Comparison of ENCODE assay signal across 28 cellular contexts in genomic region chr1:219528633-219529032, GRCh38.
"Had no signal": no experiment of that assay in that cellular context is flagged by ENCODE, and none has a peak within 500 bp of the region (broad histone marks: within the 10 kb centered on the region; RNA-seq: fewer than 3 reads in every experiment).

No MANE protein-coding gene starts in this region.

- H3K27me3 Mint-ChIP-seq: activated CD4-positive, alpha-beta memory T cell treated with anti-CD3 and anti-CD28 coated beads for 36 hours; activated CD4-positive, alpha-beta T cell treated with anti-CD3 and anti-CD28 coated beads, Interleukin-2, amount 10 ng/mL, durations not matched to agents 7 days and 5 days; activated naive CD8-positive, alpha-beta T cell; activated T-helper 17 cell treated with anti-CD3 and anti-CD28 coated beads, Interleukin-2, amount 50 U/mL, for 72 hours had no signal

- H3K36me3 Mint-ChIP-seq: activated CD4-positive, alpha-beta memory T cell treated with anti-CD3 and anti-CD28 coated beads for 36 hours; activated naive CD8-positive, alpha-beta T cell had no signal

- DNase-seq: activated CD4-positive, alpha-beta memory T cell treated with anti-CD3 and anti-CD28 coated beads for 36 hours; activated CD4-positive, alpha-beta T cell treated with anti-CD3 and anti-CD28 coated beads, Interleukin-2, amount 10 ng/mL, durations not matched to agents 7 days and 5 days; activated CD4-positive, CD25-positive, alpha-beta regulatory T cell; activated CD8-positive, alpha-beta memory T cell treated with anti-CD3 and anti-CD28 coated beads for 24 hours; activated gamma-delta T cell; activated naive CD4-positive, alpha-beta T cell treated with anti-CD3 and anti-CD28 coated beads for 36 hours; activated T-cell treated with anti-CD3 and anti-CD28 coated beads for 4 hours; activated T-cell treated with anti-CD3 and anti-CD28 coated beads, Interleukin-2, amount 50 U/mL, for 48 hours; anterior cingulate cortex; cerebellar nuclear complex; Karpas-422; MM.1S; NCI-H1105; NCI-H1436; NCI-H1694 treated with DMSO at 0.1 percent for 48 hours; NCI-H2029 treated with DMSO at 0.1 percent for 48 hours; NCI-H345; NCI-H510A; NCI-H526 treated with DMSO at 0.1 percent for 48 hours; NK-92 treated with Interleukin-12 subunit alpha and Interleukin-12 subunit beta, amount 100 ng/mL, for 24 hours; OCI-M1; RPMI8226; T1000 had no signal

- H3K4me1 Mint-ChIP-seq: activated CD4-positive, alpha-beta T cell treated with anti-CD3 and anti-CD28 coated beads, Interleukin-2, amount 10 ng/mL, durations not matched to agents 7 days and 5 days; activated T-helper 17 cell treated with anti-CD3 and anti-CD28 coated beads, Interleukin-2, amount 50 U/mL, for 72 hours had no signal

- ATAC-seq: activated T-helper 17 cell treated with anti-CD3 and anti-CD28 coated beads, Interleukin-2, amount 50 U/mL, for 72 hours; Panc1; Right ventricle myocardium inferior had no signal

- H3K9me3 Mint-ChIP-seq: activated CD4-positive, alpha-beta memory T cell treated with anti-CD3 and anti-CD28 coated beads for 36 hours; activated naive CD4-positive, alpha-beta T cell treated with anti-CD3 and anti-CD28 coated beads for 36 hours; T-helper 1 cell treated with Interleukin-12 subunit alpha and Interleukin-12 subunit beta and Interleukin-4 antibody, amounts not matched to agents 30 μg/mL and 1 μg/mL, for 36 hours had no signal

- H3K27ac Mint-ChIP-seq: activated CD4-positive, alpha-beta memory T cell treated with anti-CD3 and anti-CD28 coated beads for 36 hours; activated CD4-positive, alpha-beta T cell treated with anti-CD3 and anti-CD28 coated beads, Interleukin-2, amount 10 ng/mL, durations not matched to agents 7 days and 5 days; activated naive CD4-positive, alpha-beta T cell treated with anti-CD3 and anti-CD28 coated beads for 36 hours; activated naive CD8-positive, alpha-beta T cell; activated T-helper 17 cell treated with anti-CD3 and anti-CD28 coated beads, Interleukin-2, amount 50 U/mL, for 72 hours; T-helper 1 cell treated with Interleukin-12 subunit alpha and Interleukin-12 subunit beta and Interleukin-4 antibody, amounts not matched to agents 30 μg/mL and 1 μg/mL, for 36 hours had no signal

- H3K4me3 Mint-ChIP-seq: activated CD4-positive, alpha-beta memory T cell treated with anti-CD3 and anti-CD28 coated beads for 36 hours; activated CD4-positive, alpha-beta T cell treated with anti-CD3 and anti-CD28 coated beads, Interleukin-2, amount 10 ng/mL, durations not matched to agents 7 days and 5 days; activated naive CD4-positive, alpha-beta T cell treated with anti-CD3 and anti-CD28 coated beads for 36 hours; activated naive CD8-positive, alpha-beta T cell; activated T-helper 17 cell treated with anti-CD3 and anti-CD28 coated beads, Interleukin-2, amount 50 U/mL, for 72 hours; T-helper 1 cell treated with Interleukin-12 subunit alpha and Interleukin-12 subunit beta and Interleukin-4 antibody, amounts not matched to agents 30 μg/mL and 1 μg/mL, for 36 hours had no signal
